ENCODE assay signal across 1 cellular context in the genomic region with DNA sequence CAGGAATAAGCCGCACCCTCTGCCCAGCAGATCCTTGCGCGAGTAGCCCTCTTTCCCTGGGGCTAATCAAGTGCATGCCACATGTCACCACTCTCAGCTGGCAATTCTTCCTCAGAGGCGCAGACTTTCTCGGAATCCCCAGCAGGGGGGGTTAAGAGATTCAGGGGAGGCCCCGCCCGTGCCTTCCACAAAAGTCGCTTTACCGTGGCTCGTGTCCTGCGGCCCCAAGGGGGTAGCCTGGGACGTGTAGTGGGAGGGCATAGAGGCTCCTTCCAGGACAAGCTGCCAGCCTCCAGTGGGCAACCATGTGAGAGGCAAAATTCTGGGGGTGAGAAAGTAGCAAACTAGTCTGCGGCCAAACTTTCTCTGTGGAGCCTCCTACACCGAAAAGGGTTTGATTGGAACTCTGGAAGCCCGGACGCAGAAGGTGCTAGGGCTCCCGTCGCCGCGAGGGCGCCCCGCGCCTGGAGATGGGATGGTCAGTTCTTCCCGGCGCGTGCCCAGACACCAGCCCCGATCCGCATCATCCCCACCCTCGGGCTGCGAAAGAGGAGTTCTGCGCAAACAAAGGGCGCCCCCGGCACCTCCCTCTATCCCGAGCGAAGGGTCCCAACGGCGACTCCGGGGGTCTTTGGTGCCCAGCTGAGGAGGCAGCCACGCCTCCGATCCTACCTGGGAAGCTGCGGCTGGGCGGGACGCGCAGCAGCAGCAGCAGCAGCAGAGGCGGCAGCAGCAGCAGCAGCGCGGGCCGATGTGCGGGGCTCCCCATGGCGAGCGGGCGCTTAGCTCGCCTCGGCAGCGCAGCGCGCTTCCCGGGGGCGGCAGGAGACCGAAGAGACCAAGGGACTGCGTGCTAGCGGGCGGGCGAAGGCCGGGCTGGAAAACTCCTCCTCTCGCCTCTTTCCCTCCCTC.
TF ChIP-seq lines count a peak whose summit lies in the region.

A gene with protein sequence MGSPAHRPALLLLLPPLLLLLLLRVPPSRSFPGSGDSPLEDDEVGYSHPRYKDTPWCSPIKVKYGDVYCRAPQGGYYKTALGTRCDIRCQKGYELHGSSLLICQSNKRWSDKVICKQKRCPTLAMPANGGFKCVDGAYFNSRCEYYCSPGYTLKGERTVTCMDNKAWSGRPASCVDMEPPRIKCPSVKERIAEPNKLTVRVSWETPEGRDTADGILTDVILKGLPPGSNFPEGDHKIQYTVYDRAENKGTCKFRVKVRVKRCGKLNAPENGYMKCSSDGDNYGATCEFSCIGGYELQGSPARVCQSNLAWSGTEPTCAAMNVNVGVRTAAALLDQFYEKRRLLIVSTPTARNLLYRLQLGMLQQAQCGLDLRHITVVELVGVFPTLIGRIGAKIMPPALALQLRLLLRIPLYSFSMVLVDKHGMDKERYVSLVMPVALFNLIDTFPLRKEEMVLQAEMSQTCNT (minus strand): TSS at position 848 of the 912 bp plus-strand sequence. CDS start 79 bp downstream, at position 769.

TF ChIP-seq in SK-N-SH treated with all-trans-retinoic acid at 6 μM for 48 hours, 23 proteins besides CTCF, POLR2A, EP300 and RAD21 (continued from another document):
- TF ChIP-seq, protein P1, sequence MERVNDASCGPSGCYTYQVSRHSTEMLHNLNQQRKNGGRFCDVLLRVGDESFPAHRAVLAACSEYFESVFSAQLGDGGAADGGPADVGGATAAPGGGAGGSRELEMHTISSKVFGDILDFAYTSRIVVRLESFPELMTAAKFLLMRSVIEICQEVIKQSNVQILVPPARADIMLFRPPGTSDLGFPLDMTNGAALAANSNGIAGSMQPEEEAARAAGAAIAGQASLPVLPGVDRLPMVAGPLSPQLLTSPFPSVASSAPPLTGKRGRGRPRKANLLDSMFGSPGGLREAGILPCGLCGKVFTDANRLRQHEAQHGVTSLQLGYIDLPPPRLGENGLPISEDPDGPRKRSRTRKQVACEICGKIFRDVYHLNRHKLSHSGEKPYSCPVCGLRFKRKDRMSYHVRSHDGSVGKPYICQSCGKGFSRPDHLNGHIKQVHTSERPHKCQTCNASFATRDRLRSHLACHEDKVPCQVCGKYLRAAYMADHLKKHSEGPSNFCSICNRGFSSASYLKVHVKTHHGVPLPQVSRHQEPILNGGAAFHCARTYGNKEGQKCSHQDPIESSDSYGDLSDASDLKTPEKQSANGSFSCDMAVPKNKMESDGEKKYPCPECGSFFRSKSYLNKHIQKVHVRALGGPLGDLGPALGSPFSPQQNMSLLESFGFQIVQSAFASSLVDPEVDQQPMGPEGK (CRISPR knock-in tag; IDR thresholded peaks at IDR 0.05; ENCODE audit: borderline replicate concordance): no peak
- TF ChIP-seq PPARA (CRISPR knock-in tag; IDR thresholded peaks at IDR 0.05; ENCODE audit: borderline replicate concordance) (no peak), ESRRG (CRISPR knock-in tag; IDR thresholded peaks at IDR 0.05) (no peak), SNAI2 (CRISPR knock-in tag; IDR thresholded peaks at IDR 0.05) (no peak), OSR1 (CRISPR knock-in tag; IDR thresholded peaks at IDR 0.05) (no peak), ZFP30 (CRISPR knock-in tag; IDR thresholded peaks at IDR 0.05) (no peak), ARNTL (CRISPR knock-in tag; IDR thresholded peaks at IDR 0.05; ENCODE audit: borderline replicate concordance, low read depth) (no peak), TOX (CRISPR knock-in tag; IDR thresholded peaks at IDR 0.05; ENCODE audit: borderline replicate concordance) (no peak), ZFP3 (CRISPR knock-in tag; IDR thresholded peaks at IDR 0.05) (no peak), ISL1 (CRISPR knock-in tag; IDR thresholded peaks at IDR 0.05) (no peak), ZNF8 (CRISPR knock-in tag; IDR thresholded peaks at IDR 0.05) (no peak), BACH2 (CRISPR knock-in tag; IDR thresholded peaks at IDR 0.05; ENCODE audit: borderline replicate concordance) (no peak), CSDC2 (CRISPR knock-in tag; IDR thresholded peaks at IDR 0.05) (no peak)
- TF ChIP-seq, protein P2, sequence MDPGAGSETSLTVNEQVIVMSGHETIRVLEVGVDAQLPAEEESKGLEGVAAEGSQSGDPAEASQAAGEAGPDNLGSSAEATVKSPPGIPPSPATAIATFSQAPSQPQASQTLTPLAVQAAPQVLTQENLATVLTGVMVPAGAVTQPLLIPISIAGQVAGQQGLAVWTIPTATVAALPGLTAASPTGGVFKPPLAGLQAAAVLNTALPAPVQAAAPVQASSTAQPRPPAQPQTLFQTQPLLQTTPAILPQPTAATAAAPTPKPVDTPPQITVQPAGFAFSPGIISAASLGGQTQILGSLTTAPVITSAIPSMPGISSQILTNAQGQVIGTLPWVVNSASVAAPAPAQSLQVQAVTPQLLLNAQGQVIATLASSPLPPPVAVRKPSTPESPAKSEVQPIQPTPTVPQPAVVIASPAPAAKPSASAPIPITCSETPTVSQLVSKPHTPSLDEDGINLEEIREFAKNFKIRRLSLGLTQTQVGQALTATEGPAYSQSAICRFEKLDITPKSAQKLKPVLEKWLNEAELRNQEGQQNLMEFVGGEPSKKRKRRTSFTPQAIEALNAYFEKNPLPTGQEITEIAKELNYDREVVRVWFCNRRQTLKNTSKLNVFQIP (CRISPR knock-in tag; IDR thresholded peaks at IDR 0.05; ENCODE audit: borderline replicate concordance, low read depth): no peak
- TF ChIP-seq, protein P3, sequence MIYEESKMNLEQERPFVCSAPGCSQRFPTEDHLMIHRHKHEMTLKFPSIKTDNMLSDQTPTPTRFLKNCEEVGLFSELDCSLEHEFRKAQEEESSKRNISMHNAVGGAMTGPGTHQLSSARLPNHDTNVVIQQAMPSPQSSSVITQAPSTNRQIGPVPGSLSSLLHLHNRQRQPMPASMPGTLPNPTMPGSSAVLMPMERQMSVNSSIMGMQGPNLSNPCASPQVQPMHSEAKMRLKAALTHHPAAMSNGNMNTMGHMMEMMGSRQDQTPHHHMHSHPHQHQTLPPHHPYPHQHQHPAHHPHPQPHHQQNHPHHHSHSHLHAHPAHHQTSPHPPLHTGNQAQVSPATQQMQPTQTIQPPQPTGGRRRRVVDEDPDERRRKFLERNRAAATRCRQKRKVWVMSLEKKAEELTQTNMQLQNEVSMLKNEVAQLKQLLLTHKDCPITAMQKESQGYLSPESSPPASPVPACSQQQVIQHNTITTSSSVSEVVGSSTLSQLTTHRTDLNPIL (CRISPR knock-in tag; IDR thresholded peaks at IDR 0.05; ENCODE audit: low read depth): no peak
